Comparison of ENCODE assay signal across 17 cellular contexts in the genomic region with DNA sequence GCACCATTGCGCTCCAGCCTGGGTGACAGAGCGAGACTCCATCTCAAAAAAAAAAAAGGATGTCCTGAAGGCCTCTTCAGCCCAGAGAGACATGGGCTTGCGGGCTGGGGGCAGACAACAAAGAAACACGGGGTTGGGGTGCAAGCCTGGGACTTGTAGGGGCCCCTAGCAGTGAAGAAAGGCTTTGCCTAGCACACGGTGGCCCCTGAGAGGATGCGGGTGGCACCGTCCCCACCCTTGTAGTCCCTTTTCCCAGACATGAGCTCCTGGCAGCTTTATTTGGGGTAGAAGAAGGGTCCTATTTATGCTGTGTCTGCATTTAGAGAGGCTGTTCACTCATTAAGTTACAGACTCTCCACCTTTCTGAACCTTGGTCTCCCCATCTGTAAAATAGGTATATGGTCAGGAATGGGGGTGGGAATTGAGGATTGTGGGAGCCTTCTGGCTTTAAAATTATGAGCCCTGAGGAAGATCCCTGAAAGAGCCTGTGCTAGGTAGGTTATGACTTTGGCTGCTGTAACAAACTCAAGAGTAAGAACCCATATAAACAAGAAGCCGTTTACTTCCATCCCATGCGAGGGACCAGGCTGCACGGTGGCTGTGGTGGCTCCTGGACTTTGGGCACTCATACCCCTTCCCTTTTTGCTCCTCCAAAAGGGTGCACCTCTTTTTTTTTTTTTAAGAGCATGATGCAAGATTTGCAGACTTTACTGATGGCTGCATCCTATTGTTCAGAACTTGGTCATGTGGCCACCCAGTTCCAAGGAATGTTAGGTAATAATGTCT. TPM values are rescaled to one million over a fixed set of nuclear protein-coding genes. Genes with fewer than 3 reads are reported as not detected.
A peak's percentile ranks its signal among the peaks of the same experiment; 100 is the strongest.
DNase-seq lines count a peak whose midpoint lies in the region; ATAC-seq, FAIRE-seq and TF ChIP-seq lines count a peak whose summit lies in the region.
"Had no signal": no experiment of that assay in that cellular context is flagged by ENCODE, and none has a peak within 500 bp of the region (broad histone marks: within the 10 kb centered on the region; RNA-seq: fewer than 3 reads in every experiment).

No MANE protein-coding gene starts in this region.

- H3K36me3 ChIP-seq in KOPT-K1 (ENCODE audit: insufficient read depth, low read length): no peaks in the 10 kb centered on the region
- H3K36me3 ChIP-seq in pancreas: no peaks in the 10 kb centered on the region
- no peaks in the 10 kb centered on the region for H3K36me3 ChIP-seq in brain microvascular endothelial cell (replicated peaks)
- H3K36me3 ChIP-seq: MG63, neutrophil, tibial artery had no signal

- intact Hi-C loops in pancreas (cut with DNase I): no loop called here

- WGBS in pancreas, 2 donors: 86 to 87% methylated on average over 10 of the region's 10 CpGs

- peaks cover 3% of the 10 kb centered on the region for H3K27me3 Mint-ChIP-seq in activated CD4-positive, alpha-beta T cell treated with anti-CD3 and anti-CD28 coated beads, Interleukin-2, amount 10 ng/mL, durations not matched to agents 7 days and 5 days
- no peaks in the 10 kb centered on the region for H3K27me3 Mint-ChIP-seq in chondrocyte (ENCODE audit: low read depth)

- H3K4me1 ChIP-seq in pancreas: peaks cover 55 to 66% (median 55%) of the 10 kb centered on the region in 3 donors
- H3K4me1 ChIP-seq: tibial artery had no signal

- no peak overlapping the region for H3K4me3 Mint-ChIP-seq in activated CD4-positive, alpha-beta T cell treated with anti-CD3 and anti-CD28 coated beads, Interleukin-2, amount 10 ng/mL, durations not matched to agents 7 days and 5 days
- H3K4me3 Mint-ChIP-seq in chondrocyte (ENCODE audit: unreplicated experiment): no peak overlapping the region
- H3K4me3 Mint-ChIP-seq: GM23338 had no signal

- H3K27ac ChIP-seq in KOPT-K1 (ENCODE audit: low read depth, low read length, poor library complexity, severe bottlenecking) (peak overlapping the region; percentile 91), pancreas (peak overlapping the region; percentile 71 to 96 (median 83)), brain microvascular endothelial cell (no peak overlapping the region)
- H3K27ac ChIP-seq: coronary artery, epithelial cell of prostate, neutrophil, tibial artery had no signal

- H3K4me3 ChIP-seq in pancreas (no peak overlapping the region), brain microvascular endothelial cell (ENCODE audit: low read depth, low read length) (no peak overlapping the region)
- H3K4me3 ChIP-seq: coronary artery, GM12878, GM23338, MG63, tibial artery had no signal

- H3K4me1 Mint-ChIP-seq in activated CD4-positive, alpha-beta T cell treated with anti-CD3 and anti-CD28 coated beads, Interleukin-2, amount 10 ng/mL, durations not matched to agents 7 days and 5 days: peaks cover 64% of the 10 kb centered on the region
- H3K4me1 Mint-ChIP-seq in chondrocyte (ENCODE audit: low read depth): peaks cover 13% of the 10 kb centered on the region

- no peaks in the 10 kb centered on the region for H3K9me3 Mint-ChIP-seq in activated CD4-positive, alpha-beta T cell treated with anti-CD3 and anti-CD28 coated beads, Interleukin-2, amount 10 ng/mL, durations not matched to agents 7 days and 5 days
- no peaks in the 10 kb centered on the region for H3K9me3 Mint-ChIP-seq in chondrocyte (ENCODE audit: low read depth)
- H3K9me3 Mint-ChIP-seq: GM23338 had no signal

- in situ Hi-C loops in brain microvascular endothelial cell (cut with HindIII; ENCODE audit: low pct_ligation_motif_present, low sequenced_read_pairs): no loop called here

- no peak for TF ChIP-seq CTCF in chondrocyte (IDR thresholded peaks at IDR 0.05)
- no peak for TF ChIP-seq CTCF in pancreas (IDR thresholded peaks at IDR 0.05)
- no peak for TF ChIP-seq CTCF in brain microvascular endothelial cell (IDR thresholded peaks at IDR 0.05; ENCODE audit: low read depth, low read length, missing control alignments)

- DNase-seq in activated CD4-positive, alpha-beta T cell treated with anti-CD3 and anti-CD28 coated beads, Interleukin-2, amount 10 ng/mL, durations not matched to agents 7 days and 5 days: no peak
- DNase-seq in activated CD4-positive, alpha-beta T cell treated with anti-CD3 and anti-CD28 coated beads for 1 hour: no peak
- DNase-seq in chondrocyte (ENCODE audit: low spot score): peak; percentile 42
- peak in 2 of 6 donors; percentile 7 to 15 for DNase-seq in pancreas
- no peak for DNase-seq in NCI-H446 (lab: John Stamatoyannopoulos, UW)
- no peak for DNase-seq in brain microvascular endothelial cell
- DNase-seq: MG63; stimulated activated CD4-positive, alpha-beta T cell treated with anti-CD3 and anti-CD28 coated beads, Interleukin-4, amount 100 ng/mL, for 1 hour had no signal

- POLR2A ChIA-PET in activated CD4-positive, alpha-beta T cell treated with anti-CD3 and anti-CD28 coated beads, Interleukin-2, amount 10 ng/mL, durations not matched to agents 7 days and 5 days (lab: Charles Lee): interaction anchor here (0.6 kb wide), 1 partner anchor 13 kb away, joined by 4 read pairs; no protein-coding TSS in a partner anchor

- no peak for FAIRE-seq in pancreas (lab: Jason Lieb, UNC)
- FAIRE-seq: GM12878 had no signal

- peak overlapping the region; percentile 36 for H3K27ac Mint-ChIP-seq in activated CD4-positive, alpha-beta T cell treated with anti-CD3 and anti-CD28 coated beads, Interleukin-2, amount 10 ng/mL, durations not matched to agents 7 days and 5 days
- H3K27ac Mint-ChIP-seq in chondrocyte (ENCODE audit: unreplicated experiment): no peak overlapping the region
- H3K27ac Mint-ChIP-seq: GM23338 had no signal

- H3K36me3 Mint-ChIP-seq in activated CD4-positive, alpha-beta T cell treated with anti-CD3 and anti-CD28 coated beads, Interleukin-2, amount 10 ng/mL, durations not matched to agents 7 days and 5 days (ENCODE audit: low read depth): no peaks in the 10 kb centered on the region
- no peaks in the 10 kb centered on the region for H3K36me3 Mint-ChIP-seq in chondrocyte (ENCODE audit: low read depth)

- no peaks in the 10 kb centered on the region for H3K27me3 ChIP-seq in pancreas
- H3K27me3 ChIP-seq in brain microvascular endothelial cell (replicated peaks): no peaks in the 10 kb centered on the region

- CTCF ChIA-PET in activated CD4-positive, alpha-beta T cell treated with anti-CD3 and anti-CD28 coated beads, Interleukin-2, amount 10 ng/mL, durations not matched to agents 7 days and 5 days (lab: Charles Lee): interaction anchor here (2.0 to 3.0 kb wide), 4 partner anchors 15 to 41 kb away, joined by 5 to 13 read pairs (median 10); no protein-coding TSS in a partner anchor

- no peak for ATAC-seq in pancreas
- ATAC-seq in GM19023 (IDR thresholded peaks at IDR 0.05; ENCODE audit: unreplicated experiment): no peak
- ATAC-seq: GM12878, Panc1 had no signal

- H3K9me3 ChIP-seq in KOPT-K1 (ENCODE audit: insufficient read depth, low read length, poor library complexity, severe bottlenecking): no peaks in the 10 kb centered on the region
- H3K9me3 ChIP-seq in pancreas: no peaks in the 10 kb centered on the region
- H3K9me3 ChIP-seq: MG63, neutrophil, tibial artery had no signal

RNA-seq across cellular contexts. Expression of gene ADGRG1, which starts 20.6 kb away (rescaled TPM):
- total RNA-seq in activated CD4-positive, alpha-beta T cell treated with anti-CD3 and anti-CD28 coated beads, Interleukin-2, amount 10 ng/mL, durations not matched to agents 7 days and 5 days: 1 to 10 TPM; 2.2 to 2.9 TPM
- total RNA-seq in chondrocyte (16.8 to 57.8 TPM (median 56.3 TPM) in 3 replicates), pancreas (100 to 1,000 TPM in 1 of 6 donors, 10 to 100 TPM in 5; 51.3 to 102 (median 94.0) TPM)
- polyA plus RNA-seq in pancreas: 10 to 100 TPM; 36.4 to 47.6 TPM
